ENCODE assay signal across 27 cellular contexts in the genomic region with DNA sequence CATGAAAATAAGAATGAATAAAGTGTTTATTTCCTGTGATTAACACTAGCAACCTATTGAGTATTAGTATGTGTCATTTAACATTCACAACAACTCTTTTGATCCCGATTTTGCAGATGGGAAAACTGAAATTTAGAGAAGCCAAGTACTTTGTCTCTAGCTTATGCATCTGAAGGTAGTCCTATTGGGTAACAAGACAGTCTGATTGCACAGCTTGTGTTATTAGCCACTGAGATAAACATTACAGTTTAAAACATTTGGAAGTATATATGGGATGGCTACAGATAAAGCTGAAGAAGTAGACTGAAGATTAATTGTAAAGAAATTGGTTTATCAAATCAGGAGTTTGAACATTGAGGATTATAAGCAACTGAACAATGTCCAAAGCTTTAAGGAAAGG.
DNase-seq lines count a peak whose midpoint lies in the region; ATAC-seq, FAIRE-seq and TF ChIP-seq lines count a peak whose summit lies in the region.
"Had no signal": no experiment of that assay in that cellular context is flagged by ENCODE, and none has a peak within 500 bp of the region (broad histone marks: within the 10 kb centered on the region; RNA-seq: fewer than 3 reads in every experiment).

No MANE protein-coding gene starts in this region.

- no peak for ATAC-seq in thoracic aorta (ENCODE audit: insufficient number of reproducible peaks, low FRiP score, low read depth)
- no peak for ATAC-seq in HG03025 (IDR thresholded peaks at IDR 0.05; ENCODE audit: low FRiP score, unreplicated experiment)
- ATAC-seq in GM21390 (IDR thresholded peaks at IDR 0.05; ENCODE audit: unreplicated experiment), result no peak
- no peak for ATAC-seq in HG03460 (IDR thresholded peaks at IDR 0.05; ENCODE audit: unreplicated experiment)
- ATAC-seq: GM12878, HepG2, K562, SK-N-SH treated with all-trans-retinoic acid at 6 μM for 48 hours had no signal

- intact Hi-C loops in PC-9 (cut with micrococcal nuclease; ENCODE audit: unreplicated experiment), result loop anchor here (2.0 kb wide), 3 partner anchors 59 to 625 kb away; a partner anchor contains a TSS

- H3K79me2 ChIP-seq in PC-9 (ENCODE audit: low read depth), result no peaks in the 10 kb centered on the region

- no peak for DNase-seq in PC-9
- no peak for DNase-seq in chondrocyte (ENCODE audit: low spot score)
- DNase-seq in iris pigment epithelial cell (ENCODE audit: low read depth), result peak; percentile 50
- no peak for DNase-seq in thoracic aorta (ENCODE audit: low spot score)
- no peak for DNase-seq in frontal cortex (ENCODE audit: low spot score in 2 of 2)
- DNase-seq: CD4-positive, CD25-positive, alpha-beta regulatory T cell; DMS79; EL; GDM1; H7; Kasumi-1; NCI-H1092 treated with DMSO at 0.1 percent for 48 hours; NCI-H1436; NCI-H187; NCI-H2081 treated with DMSO at 0.1 percent for 48 hours; NCI-H2171; NCI-H510A; NCI-H69 had no signal

- H3K36me3 ChIP-seq in PC-9 (ENCODE audit: low read depth) (no peaks in the 10 kb centered on the region), thoracic aorta (no peaks in the 10 kb centered on the region)
- H3K36me3 ChIP-seq: BLaER1 had no signal

- peaks cover 3% of the 10 kb centered on the region for H3K36me3 Mint-ChIP-seq in chondrocyte (ENCODE audit: low read depth)
- H3K36me3 Mint-ChIP-seq: CD4-positive, CD25-positive, alpha-beta regulatory T cell had no signal

- H2AFZ ChIP-seq in PC-9, result no peak overlapping the region

- POLR2A ChIA-PET in PC-9 (lab: Charles Lee; ENCODE audit: unreplicated experiment), result no interaction called here

- CTCF ChIA-PET in PC-9 (lab: Charles Lee), result no interaction called here

- H3K9me3 Mint-ChIP-seq in chondrocyte (ENCODE audit: low read depth), result peaks cover 8% of the 10 kb centered on the region

- peaks cover 33% of the 10 kb centered on the region for H3F3A ChIP-seq in PC-9 (ENCODE audit: insufficient read depth, low read depth)

- H3K27ac Mint-ChIP-seq in chondrocyte (ENCODE audit: unreplicated experiment), result peak overlapping the region; percentile 94
- H3K27ac Mint-ChIP-seq: CD4-positive, CD25-positive, alpha-beta regulatory T cell had no signal

- BruUV-seq in PC-9 (replicated peaks; lab: Mats Ljungman, UMichigan), result no TSS peak

- H3K4me1 Mint-ChIP-seq in chondrocyte (ENCODE audit: low read depth), result peaks cover 85% of the 10 kb centered on the region
- H3K4me1 Mint-ChIP-seq: CD4-positive, CD25-positive, alpha-beta regulatory T cell had no signal

- H3K27me3 Mint-ChIP-seq in chondrocyte (ENCODE audit: low read depth), result no peaks in the 10 kb centered on the region

- TF ChIP-seq CTCF in PC-9 (conservative IDR thresholded peaks at IDR 0.05) (no peak), chondrocyte (IDR thresholded peaks at IDR 0.05) (no peak), thoracic aorta (IDR thresholded peaks at IDR 0.05) (no peak)

- H3K4me1 ChIP-seq in PC-9 (replicated peaks; ENCODE audit: insufficient read depth) (peaks cover 34% of the 10 kb centered on the region), thoracic aorta (ENCODE audit: control insufficient read depth in 1 of 2, low read depth in 2 of 2) (peaks cover 41 to 83% of the 10 kb centered on the region in 2 donors)
- H3K4me1 ChIP-seq: BLaER1 had no signal

- no peak overlapping the region for H3K4me3 Mint-ChIP-seq in chondrocyte (ENCODE audit: unreplicated experiment)
- H3K4me3 Mint-ChIP-seq: CD4-positive, CD25-positive, alpha-beta regulatory T cell had no signal

- H3K27ac ChIP-seq in PC-9 (peak overlapping the region; percentile 99), thoracic aorta (peak overlapping the region; percentile 74 to 93)
- H3K27ac ChIP-seq: BLaER1 had no signal

- H3K9me3 ChIP-seq in PC-9 (ENCODE audit: insufficient read depth, low read depth) (no peaks in the 10 kb centered on the region), thoracic aorta (no peaks in the 10 kb centered on the region)
- H3K9me3 ChIP-seq: BLaER1 had no signal

- no peak for FAIRE-seq in frontal cortex (lab: Jason Lieb, UNC)
- FAIRE-seq: A204.1, GM12878, HepG2, K562 had no signal

- H3K4me3 ChIP-seq in PC-9, result peak overlapping the region; percentile 9; the same call in 1 of the 2 replicates
- H3K4me3 ChIP-seq in thoracic aorta, result no peak overlapping the region
- H3K4me3 ChIP-seq: BLaER1, GM12878, K562 had no signal

- no peaks in the 10 kb centered on the region for H4K20me1 ChIP-seq in PC-9 (ENCODE audit: insufficient read depth)
- H4K20me1 ChIP-seq: BLaER1 had no signal

- peak overlapping the region; percentile 30; the same call in 1 of the 2 replicates for H3K4me2 ChIP-seq in PC-9
- H3K4me2 ChIP-seq: BLaER1 had no signal

- no peaks in the 10 kb centered on the region for H3K9me2 ChIP-seq in PC-9 (ENCODE audit: insufficient read depth)

- H3K27me3 ChIP-seq in PC-9 (ENCODE audit: insufficient read depth, low read depth), result no peaks in the 10 kb centered on the region
- H3K27me3 ChIP-seq in thoracic aorta (replicated peaks; ENCODE audit: insufficient read depth), result no peaks in the 10 kb centered on the region
- H3K27me3 ChIP-seq: BLaER1 had no signal
